Comparison of ENCODE assay signal across 17 cellular contexts in the genomic region with DNA sequence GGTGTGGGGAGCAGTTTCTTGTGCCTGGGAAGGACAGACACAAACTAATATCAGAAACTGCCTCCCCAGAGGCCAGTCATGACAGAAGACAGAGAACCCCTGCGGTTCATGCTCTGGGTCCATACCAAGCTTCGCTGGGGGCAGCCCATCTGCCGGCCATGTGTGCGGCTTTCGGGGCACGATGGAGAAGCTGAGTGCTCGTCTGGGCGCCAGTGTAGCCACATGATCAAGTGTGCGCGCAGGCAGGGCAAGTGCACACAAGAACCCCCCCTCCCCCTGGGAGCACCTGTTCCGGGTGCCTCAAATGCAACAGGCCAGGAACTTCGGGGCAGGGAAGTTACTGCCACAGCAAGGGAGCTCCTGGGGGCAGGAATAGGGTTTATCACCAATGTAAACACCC. TPM values are rescaled to one million over a fixed set of nuclear protein-coding genes. Genes with fewer than 3 reads are reported as not detected.
DNase-seq lines count a peak whose midpoint lies in the region; ATAC-seq and TF ChIP-seq lines count a peak whose summit lies in the region.
"Had no signal": no experiment of that assay in that cellular context is flagged by ENCODE, and none has a peak within 500 bp of the region (broad histone marks: within the 10 kb centered on the region; RNA-seq: fewer than 3 reads in every experiment).

No MANE protein-coding gene starts in this region.

- DNase-seq in right atrium auricular region (ENCODE audit: low spot score) (peak; percentile 56), heart left ventricle (no peak), immature natural killer cell (no peak), type B pancreatic cell (ENCODE audit: extremely low spot score, unreplicated experiment) (no peak), ecto neural progenitor cell (ENCODE audit: low spot score) (no peak), right cardiac atrium (no peak)
- no peak for DNase-seq in activated CD8-positive, alpha-beta T cell treated with anti-CD3 and anti-CD28 coated beads, Interleukin-2, amount 10 ng/mL, durations not matched to agents 7 days and 5 days
- DNase-seq: activated CD4-positive, alpha-beta T cell treated with anti-CD3 and anti-CD28 coated beads, Interleukin-2, amount 50 U/mL, for 1 hour; activated effector memory CD4-positive, alpha-beta T cell treated with anti-CD3 and anti-CD28 coated beads, Interleukin-2, amount 50 U/mL, for 16 hours; DMS153; NCI-H1105; Right ventricle myocardium superior; T-helper 9 cell had no signal

- CTCF ChIA-PET in activated CD8-positive, alpha-beta T cell treated with anti-CD3 and anti-CD28 coated beads, Interleukin-2, amount 10 ng/mL, durations not matched to agents 7 days and 5 days (lab: Charles Lee) = interaction anchor here (1.1 to 8.3 kb wide), 9 partner anchors 9 to 410 kb away, joined by 3 to 148 read pairs (median 6); no protein-coding TSS in a partner anchor

- H3K27ac ChIP-seq in right atrium auricular region = no peak overlapping the region
- H3K27ac ChIP-seq in heart left ventricle = no peak overlapping the region
- H3K27ac ChIP-seq in right cardiac atrium (ENCODE audit: low read length) = no peak overlapping the region
- H3K27ac ChIP-seq: breast epithelium, KMS-11 had no signal

- peak overlapping the region; percentile 59 for H3K4me3 Mint-ChIP-seq in activated CD8-positive, alpha-beta T cell treated with anti-CD3 and anti-CD28 coated beads, Interleukin-2, amount 10 ng/mL, durations not matched to agents 7 days and 5 days
- H3K4me3 Mint-ChIP-seq in immature natural killer cell (peak overlapping the region; percentile 74 to 79 (median 78)), type B pancreatic cell (peak overlapping the region; percentile 82)

- H3K27me3 Mint-ChIP-seq in activated CD8-positive, alpha-beta T cell treated with anti-CD3 and anti-CD28 coated beads, Interleukin-2, amount 10 ng/mL, durations not matched to agents 7 days and 5 days (ENCODE audit: low read depth) = peaks cover 16% of the 10 kb centered on the region
- peaks cover 19 to 36% (median 22%) of the 10 kb centered on the region in 3 donors for H3K27me3 Mint-ChIP-seq in immature natural killer cell (ENCODE audit: low read depth in 3 of 3)
- H3K27me3 Mint-ChIP-seq in type B pancreatic cell = peaks cover 53% of the 10 kb centered on the region

- H3K4me3 ChIP-seq in right atrium auricular region (no peak overlapping the region), heart left ventricle (no peak overlapping the region), right cardiac atrium (ENCODE audit: low read length) (no peak overlapping the region)

- WGBS in heart left ventricle, 4 donors = 84 to 93% (median 89%) methylated on average over 10 to 12 of the region's 12 CpGs
- 90% methylated on average over 12 of the region's 12 CpGs for WGBS in right cardiac atrium

- no peak overlapping the region for H3K27ac Mint-ChIP-seq in activated CD8-positive, alpha-beta T cell treated with anti-CD3 and anti-CD28 coated beads, Interleukin-2, amount 10 ng/mL, durations not matched to agents 7 days and 5 days
- peak overlapping the region in 4 of 6 donors; percentile 19 to 63 (median 34) for H3K27ac Mint-ChIP-seq in immature natural killer cell
- H3K27ac Mint-ChIP-seq in type B pancreatic cell = peak overlapping the region; percentile 84

- H3K27me3 ChIP-seq in right atrium auricular region (no peaks in the 10 kb centered on the region), heart left ventricle (peaks cover 0 to 28% (median 11%) of the 10 kb centered on the region in 9 donors), right cardiac atrium (ENCODE audit: control insufficient read depth, insufficient read depth) (no peaks in the 10 kb centered on the region)
- H3K27me3 ChIP-seq: breast epithelium had no signal

- ATAC-seq in heart left ventricle (no peak), HG03025 (IDR thresholded peaks at IDR 0.05; ENCODE audit: low FRiP score, unreplicated experiment) (no peak), right cardiac atrium (no peak)
- no peak for ATAC-seq in activated CD8-positive, alpha-beta T cell treated with anti-CD3 and anti-CD28 coated beads, Interleukin-2, amount 10 ng/mL, durations not matched to agents 7 days and 5 days
- ATAC-seq: left lobe of liver had no signal

- H3K4me1 ChIP-seq in right atrium auricular region = peaks cover 0 to 12% of the 10 kb centered on the region in 2 donors
- H3K4me1 ChIP-seq in heart left ventricle = peaks cover 0 to 15% (median 7%) of the 10 kb centered on the region in 12 donors
- H3K4me1 ChIP-seq in right cardiac atrium (ENCODE audit: control insufficient read depth, insufficient read depth, low read length) = no peaks in the 10 kb centered on the region
- H3K4me1 ChIP-seq: breast epithelium had no signal

- TF ChIP-seq CTCF in right atrium auricular region (IDR thresholded peaks at IDR 0.05) = no peak
- TF ChIP-seq CTCF in heart left ventricle (IDR thresholded peaks at IDR 0.05) = no peak
- TF ChIP-seq CTCF in type B pancreatic cell (conservative IDR thresholded peaks at IDR 0.05) = no peak

- H3K36me3 ChIP-seq in right atrium auricular region (no peaks in the 10 kb centered on the region), heart left ventricle (no peaks in the 10 kb centered on the region)
- H3K36me3 ChIP-seq: breast epithelium had no signal

- no peaks in the 10 kb centered on the region for H3K9me3 Mint-ChIP-seq in activated CD8-positive, alpha-beta T cell treated with anti-CD3 and anti-CD28 coated beads, Interleukin-2, amount 10 ng/mL, durations not matched to agents 7 days and 5 days (ENCODE audit: insufficient read depth)
- H3K9me3 Mint-ChIP-seq in immature natural killer cell (no peaks in the 10 kb centered on the region), type B pancreatic cell (no peaks in the 10 kb centered on the region)

- intact Hi-C loops in heart left ventricle (cut with DNase I) (loop anchor here (2.0 to 10.0 kb wide), 11 partner anchors 165 to 667 kb away; no protein-coding TSS in a partner anchor), right cardiac atrium (cut with DNase I) (loop anchor here in 3 of 4 donors (5.0 to 10.0 kb wide), 5 partner anchors 135 to 408 kb away; no protein-coding TSS in a partner anchor)

- POLR2A ChIA-PET in activated CD8-positive, alpha-beta T cell treated with anti-CD3 and anti-CD28 coated beads, Interleukin-2, amount 10 ng/mL, durations not matched to agents 7 days and 5 days (lab: Charles Lee) = interaction anchor here (2.0 kb wide), 1 partner anchor 10 kb away, joined by 13 read pairs; no protein-coding TSS in a partner anchor

- no peak for TF ChIP-seq POLR2A in heart left ventricle (IDR thresholded peaks at IDR 0.05)

- peaks cover 38% of the 10 kb centered on the region for H3K4me1 Mint-ChIP-seq in activated CD8-positive, alpha-beta T cell treated with anti-CD3 and anti-CD28 coated beads, Interleukin-2, amount 10 ng/mL, durations not matched to agents 7 days and 5 days (ENCODE audit: low read depth)
- H3K4me1 Mint-ChIP-seq in immature natural killer cell = peaks cover 21 to 29% of the 10 kb centered on the region in 2 donors
- peaks cover 22% of the 10 kb centered on the region for H3K4me1 Mint-ChIP-seq in type B pancreatic cell (ENCODE audit: unreplicated experiment)

- H3K36me3 Mint-ChIP-seq in activated CD8-positive, alpha-beta T cell treated with anti-CD3 and anti-CD28 coated beads, Interleukin-2, amount 10 ng/mL, durations not matched to agents 7 days and 5 days (ENCODE audit: low read depth) = no peaks in the 10 kb centered on the region
- H3K36me3 Mint-ChIP-seq in immature natural killer cell = peaks cover 0 to 3% (median 0%) of the 10 kb centered on the region in 3 donors
- no peaks in the 10 kb centered on the region for H3K36me3 Mint-ChIP-seq in type B pancreatic cell

- H3K9me3 ChIP-seq in right atrium auricular region (no peaks in the 10 kb centered on the region), heart left ventricle (no peaks in the 10 kb centered on the region), right cardiac atrium (ENCODE audit: control insufficient read depth, low read length) (no peaks in the 10 kb centered on the region)
- H3K9me3 ChIP-seq: breast epithelium had no signal

RNA-seq across cellular contexts. Expression of a gene that starts 1.8 kb away (rescaled TPM):
- total RNA-seq in right atrium auricular region = 1 to 10 TPM; 3.6 to 4.4 TPM
- total RNA-seq in heart left ventricle = 1 to 10 TPM in 7 of 9 donors, under 1 TPM in 2; 0.52 to 2.4 (median 1.9) TPM
- under 1 TPM; 0.30 to 0.58 TPM for polyA plus RNA-seq in heart left ventricle
- total RNA-seq in activated CD8-positive, alpha-beta T cell treated with anti-CD3 and anti-CD28 coated beads, Interleukin-2, amount 10 ng/mL, durations not matched to agents 7 days and 5 days = 1 to 10 TPM; 5.1 to 6.0 TPM
- polyA plus RNA-seq in immature natural killer cell = under 1 TPM in 2 of 3 donors, not detected in 1; 0.27 to 0.53 TPM
- 18.3 and 23.1 TPM in 2 replicates for total RNA-seq in type B pancreatic cell (ENCODE audit: low replicate concordance)
- 1 to 10 TPM; 2.4 to 6.5 (median 3.5) TPM for total RNA-seq in right cardiac atrium
- 1.2 TPM for polyA plus RNA-seq in right cardiac atrium
